ENCODE assay signal across 11 cellular contexts in genomic region chr22:18987765-18988164, GRCh38. TPM values are rescaled to one million over a fixed set of nuclear protein-coding genes. Genes with fewer than 3 reads are reported as not detected.
DNase-seq lines count a peak whose midpoint lies in the region; ATAC-seq and TF ChIP-seq lines count a peak whose summit lies in the region.
"Had no signal": no experiment of that assay in that cellular context is flagged by ENCODE, and none has a peak within 500 bp of the region (broad histone marks: within the 10 kb centered on the region; RNA-seq: fewer than 3 reads in every experiment).

No MANE protein-coding gene starts in this region.

- CTCF ChIA-PET in PC-3 (lab: Charles Lee) = no interaction called here

- TF ChIP-seq EP300 in transverse colon (IDR thresholded peaks at IDR 0.05; ENCODE audit: low read depth) = no peak

- H3K36me3 ChIP-seq in heart left ventricle = no peaks in the 10 kb centered on the region
- no peaks in the 10 kb centered on the region for H3K36me3 ChIP-seq in PC-3 (ENCODE audit: low read depth, low read length)
- H3K36me3 ChIP-seq in hepatocyte (replicated peaks; ENCODE audit: insufficient read depth, low read depth) = no peaks in the 10 kb centered on the region
- no peaks in the 10 kb centered on the region for H3K36me3 ChIP-seq in transverse colon
- H3K36me3 ChIP-seq: Peyer's patch had no signal

- DNase-seq in heart left ventricle (no peak), Right ventricle myocardium superior (no peak), PC-3 (no peak), hepatocyte (ENCODE audit: low spot score) (peak; percentile 42), transverse colon (no peak), posterior vena cava (ENCODE audit: low spot score) (no peak), NCI-H1436 treated with DMSO at 0.1 percent for 48 hours (lab: John Stamatoyannopoulos, UW) (no peak), GOT3 (lab: John Stamatoyannopoulos, UW) (no peak)
- DNase-seq: activated T-cell treated with anti-CD3 and anti-CD28 coated beads, Interleukin-2, amount 50 U/mL, for 4 hours; GDM1 had no signal

- peaks cover 0 to 10% (median 4%) of the 10 kb centered on the region in 9 donors for H3K27me3 ChIP-seq in heart left ventricle
- no peaks in the 10 kb centered on the region for H3K27me3 ChIP-seq in PC-3 (ENCODE audit: low read length)
- no peaks in the 10 kb centered on the region for H3K27me3 ChIP-seq in hepatocyte
- H3K27me3 ChIP-seq in transverse colon = no peaks in the 10 kb centered on the region
- H3K27me3 ChIP-seq: Peyer's patch had no signal

- H3F3A ChIP-seq in PC-3 (ENCODE audit: low read length, unreplicated experiment) = no peaks in the 10 kb centered on the region

- H3K9me2 ChIP-seq in PC-3 (replicated peaks; ENCODE audit: low read length) = no peaks in the 10 kb centered on the region
- no peaks in the 10 kb centered on the region for H3K9me2 ChIP-seq in hepatocyte (replicated peaks; ENCODE audit: insufficient read depth)

- H3K4me3 ChIP-seq in heart left ventricle (no peak overlapping the region), PC-3 (ENCODE audit: low read length) (no peak overlapping the region), hepatocyte (no peak overlapping the region), transverse colon (no peak overlapping the region)
- H3K4me3 ChIP-seq: Peyer's patch had no signal

- ATAC-seq in heart left ventricle = no peak
- ATAC-seq in Right ventricle myocardium superior (ENCODE audit: poor library complexity) = no peak
- no peak for ATAC-seq in PC-3

- H3K4me2 ChIP-seq in PC-3 (ENCODE audit: low read length) (no peak overlapping the region), hepatocyte (no peak overlapping the region)

- no TSS peak for BruUV-seq in PC-3 (replicated peaks; lab: Mats Ljungman, UMichigan)

- TF ChIP-seq CTCF in heart left ventricle (IDR thresholded peaks at IDR 0.05) (peak in 7 of 12 donors; percentile 16 to 36 (median 26)), PC-3 (conservative IDR thresholded peaks at IDR 0.05; ENCODE audit: low read depth, low read length) (peak; percentile 14; the same call in 1 of the 2 replicates), hepatocyte (IDR thresholded peaks at IDR 0.05; ENCODE audit: poor library complexity) (peak; percentile 26), transverse colon (IDR thresholded peaks at IDR 0.05) (peak in 3 of 5 experiments; percentile 17 to 25 (median 21))

- POLR2A ChIA-PET in PC-3 (lab: Charles Lee; ENCODE audit: unreplicated experiment) = no interaction called here

- in situ Hi-C loops in transverse colon (cut with MboI; ENCODE audit: low pct_ligation_motif_present in 1 of 4, low pct_unique_long_range_greater_than_20kb in 1 of 4, low sequenced_read_pairs in 3 of 4) = loop anchor here in 1 of 4 donors (25.0 kb wide), 1 partner anchor 650 kb away; no protein-coding TSS in a partner anchor

- 20 to 42% (median 28%) methylated on average over 13 of the region's 13 CpGs for WGBS in heart left ventricle, 4 donors
- 47% methylated on average over 13 of the region's 13 CpGs for WGBS in hepatocyte (ENCODE audit: low lambda C conversion rate, missing lambda C conversion rate)
- WGBS in transverse colon (ENCODE audit: low coverage in 1 of 2), 2 donors = 49 to 55% methylated on average over 5 to 13 of the region's 13 CpGs

- H2AFZ ChIP-seq in PC-3 (ENCODE audit: low read length) = no peak overlapping the region
- H2AFZ ChIP-seq in hepatocyte = no peak overlapping the region

- intact Hi-C loops in heart left ventricle (cut with DNase I) (no loop called here), Right ventricle myocardium superior (cut with DNase I) (no loop called here), PC-3 (cut with micrococcal nuclease) (no loop called here), transverse colon (cut with DNase I; ENCODE audit: low total_unique reads) (no loop called here), posterior vena cava (cut with DNase I) (no loop called here)

- no peak overlapping the region for H3K27ac ChIP-seq in heart left ventricle
- H3K27ac ChIP-seq in PC-3 (ENCODE audit: low read length) = no peak overlapping the region
- H3K27ac ChIP-seq in hepatocyte = no peak overlapping the region
- H3K27ac ChIP-seq in transverse colon = no peak overlapping the region
- H3K27ac ChIP-seq: Peyer's patch had no signal

- H3K9me3 ChIP-seq in heart left ventricle = no peaks in the 10 kb centered on the region
- H3K9me3 ChIP-seq in PC-3 (ENCODE audit: low read length) = no peaks in the 10 kb centered on the region
- no peaks in the 10 kb centered on the region for H3K9me3 ChIP-seq in hepatocyte (ENCODE audit: low read depth)
- H3K9me3 ChIP-seq in transverse colon = no peaks in the 10 kb centered on the region
- H3K9me3 ChIP-seq: Peyer's patch had no signal

- H3K79me2 ChIP-seq in PC-3 (ENCODE audit: low read length) (no peaks in the 10 kb centered on the region), hepatocyte (no peaks in the 10 kb centered on the region)

- H4K20me1 ChIP-seq in PC-3 (ENCODE audit: low read length) (no peaks in the 10 kb centered on the region), hepatocyte (ENCODE audit: insufficient read depth, poor library complexity, severe bottlenecking) (no peaks in the 10 kb centered on the region)

- H3K9ac ChIP-seq in PC-3 (ENCODE audit: low read length) = no peak overlapping the region

- TF ChIP-seq POLR2A in heart left ventricle (IDR thresholded peaks at IDR 0.05) (no peak), transverse colon (IDR thresholded peaks at IDR 0.05) (no peak)

- H3K4me1 ChIP-seq in heart left ventricle (no peaks in the 10 kb centered on the region), PC-3 (ENCODE audit: insufficient read depth, low read length) (no peaks in the 10 kb centered on the region), hepatocyte (ENCODE audit: insufficient read depth) (no peaks in the 10 kb centered on the region), transverse colon (no peaks in the 10 kb centered on the region)
- H3K4me1 ChIP-seq: Peyer's patch had no signal

RNA-seq across cellular contexts. Expression of gene PRODH, which starts 51.7 kb away (rescaled TPM):
- total RNA-seq in heart left ventricle (10 to 100 TPM in 2 of 9 donors, 1 to 10 TPM in 7; 3.3 to 25.0 (median 7.5) TPM), Right ventricle myocardium superior (11.9 TPM), PC-3 (2014; rRNA removed) (0.84 and 2.0 TPM in 2 replicates), hepatocyte (27.2 and 27.9 TPM in 2 replicates), transverse colon (10 to 100 TPM in 2 of 4 donors, 1 to 10 TPM in 2; 3.5 to 14.2 (median 9.3) TPM), posterior vena cava (1 to 10 TPM in 1 of 2 donors, under 1 TPM in 1; 0.33 to 3.4 TPM)
- polyA plus RNA-seq in heart left ventricle (10 to 100 TPM in 1 of 2 donors, 1 to 10 TPM in 1; 4.2 to 11.0 TPM), hepatocyte (26.4 and 27.9 TPM in 2 replicates)
